10 cellular contexts compared by ENCODE assay signal in genomic region chr10:77163670-77164348, GRCh38.
DNase-seq lines count a peak whose midpoint lies in the region; ATAC-seq and TF ChIP-seq lines count a peak whose summit lies in the region.
"Had no signal": no experiment of that assay in that cellular context is flagged by ENCODE, and none has a peak within 500 bp of the region (broad histone marks: within the 10 kb centered on the region; RNA-seq: fewer than 3 reads in every experiment).

No MANE protein-coding gene starts in this region.

- H3K4me1 Mint-ChIP-seq in CD8-positive, alpha-beta memory T cell, result peaks cover 4 to 5% (median 5%) of the 10 kb centered on the region in 3 donors

- no peaks in the 10 kb centered on the region for H3K36me3 ChIP-seq in right atrium auricular region
- H3K36me3 ChIP-seq in lung (ENCODE audit: control insufficient read depth in 2 of 2, insufficient read depth in 2 of 2, low read length in 2 of 2), result no peaks in the 10 kb centered on the region
- H3K36me3 ChIP-seq in CD8-positive, alpha-beta memory T cell (ENCODE audit: insufficient read depth, low read length), result no peaks in the 10 kb centered on the region
- H3K36me3 ChIP-seq: neutrophil had no signal

- no peak overlapping the region for H3K27ac ChIP-seq in right cardiac atrium (ENCODE audit: low read length)
- no peak overlapping the region for H3K27ac ChIP-seq in right atrium auricular region
- peak overlapping the region in 1 of 2 donors; percentile 7 for H3K27ac ChIP-seq in lung (ENCODE audit: low read depth in 1 of 2, low read length in 1 of 2)
- H3K27ac ChIP-seq in CD8-positive, alpha-beta memory T cell (ENCODE audit: low read depth, low read length), result no peak overlapping the region
- H3K27ac ChIP-seq: neutrophil had no signal

- ATAC-seq in right cardiac atrium, result peak; percentile 42 to 75
- peak; percentile 35 for ATAC-seq in lung (ENCODE audit: insufficient read depth, low FRiP score)
- ATAC-seq in HG03097 (IDR thresholded peaks at IDR 0.05; ENCODE audit: low FRiP score, unreplicated experiment), result no peak

- no peaks in the 10 kb centered on the region for H3K36me3 Mint-ChIP-seq in CD8-positive, alpha-beta memory T cell
- H3K36me3 Mint-ChIP-seq: activated naive CD4-positive, alpha-beta T cell treated with anti-CD3 and anti-CD28 coated beads, Interleukin-2, amount 50 U/mL, for 24 hours had no signal

- intact Hi-C loops in right cardiac atrium (cut with DNase I), result no loop called here

- no peaks in the 10 kb centered on the region for H3K9me3 Mint-ChIP-seq in CD8-positive, alpha-beta memory T cell
- H3K9me3 Mint-ChIP-seq: activated naive CD4-positive, alpha-beta T cell treated with anti-CD3 and anti-CD28 coated beads, Interleukin-2, amount 50 U/mL, for 24 hours had no signal

- H3K27me3 Mint-ChIP-seq in CD8-positive, alpha-beta memory T cell, result peaks cover 8 to 49% of the 10 kb centered on the region in 2 donors

- TF ChIP-seq CTCF in right atrium auricular region (IDR thresholded peaks at IDR 0.05) (no peak), astrocyte of the spinal cord (IDR thresholded peaks at IDR 0.05; ENCODE audit: low read depth, low read length) (no peak), lung (IDR thresholded peaks at IDR 0.05; ENCODE audit: control extremely low read depth, extremely low read depth) (no peak)

- DNase-seq in right cardiac atrium (no peak), right atrium auricular region (ENCODE audit: low spot score) (no peak), astrocyte of the spinal cord (ENCODE audit: low read depth, low spot score) (peak; percentile 95), lung (ENCODE audit: low spot score) (no peak), HuH-7 (ENCODE audit: low spot score) (no peak)
- no peak for DNase-seq in stimulated activated naive CD4-positive, alpha-beta T cell (lab: John Stamatoyannopoulos, UW)
- no peak for DNase-seq in CD8-positive, alpha-beta memory T cell

- H3K4me1 ChIP-seq in right cardiac atrium (ENCODE audit: control insufficient read depth, insufficient read depth, low read length) (no peaks in the 10 kb centered on the region), right atrium auricular region (no peaks in the 10 kb centered on the region), lung (ENCODE audit: control insufficient read depth in 2 of 2, insufficient read depth in 2 of 2, low read length in 2 of 2) (no peaks in the 10 kb centered on the region)
- H3K4me1 ChIP-seq in CD8-positive, alpha-beta memory T cell (ENCODE audit: insufficient read depth, low read length), result no peaks in the 10 kb centered on the region

- H3K4me3 ChIP-seq in right cardiac atrium (ENCODE audit: low read length) (no peak overlapping the region), right atrium auricular region (no peak overlapping the region), astrocyte of the spinal cord (ENCODE audit: low read depth, low read length) (no peak overlapping the region), lung (no peak overlapping the region)
- H3K4me3 ChIP-seq in CD8-positive, alpha-beta memory T cell (ENCODE audit: low read length), result no peak overlapping the region

- H3K27me3 ChIP-seq in right cardiac atrium (ENCODE audit: control insufficient read depth, insufficient read depth) (no peaks in the 10 kb centered on the region), right atrium auricular region (no peaks in the 10 kb centered on the region), lung (ENCODE audit: control insufficient read depth, insufficient read depth) (no peaks in the 10 kb centered on the region)
- H3K27me3 ChIP-seq in CD8-positive, alpha-beta memory T cell (ENCODE audit: insufficient read depth, low read length, poor library complexity, severe bottlenecking), result peaks cover 6% of the 10 kb centered on the region
- H3K27me3 ChIP-seq: neutrophil had no signal

- POLR2A ChIA-PET in CD8-positive, alpha-beta memory T cell (lab: Charles Lee), result no interaction called here

- CTCF ChIA-PET in CD8-positive, alpha-beta memory T cell (lab: Charles Lee), result no interaction called here

- 38% methylated on average over 4 of the region's 4 CpGs for WGBS in right cardiac atrium
- WGBS in lung, 2 donors, result 52 to 67% methylated on average over 4 of the region's 4 CpGs

- in situ Hi-C loops in astrocyte of the spinal cord (cut with HindIII; ENCODE audit: low sequenced_read_pairs), result no loop called here

- H3K9me3 ChIP-seq in right cardiac atrium (ENCODE audit: control insufficient read depth, low read length), result no peaks in the 10 kb centered on the region
- no peaks in the 10 kb centered on the region for H3K9me3 ChIP-seq in right atrium auricular region
- H3K9me3 ChIP-seq in lung (ENCODE audit: control insufficient read depth in 2 of 2, insufficient read depth in 1 of 2, low read length in 1 of 2), result no peaks in the 10 kb centered on the region
- H3K9me3 ChIP-seq in CD8-positive, alpha-beta memory T cell (ENCODE audit: low read length), result no peaks in the 10 kb centered on the region
- H3K9me3 ChIP-seq: neutrophil had no signal

- H3K27ac Mint-ChIP-seq in CD8-positive, alpha-beta memory T cell, result no peak overlapping the region
- H3K27ac Mint-ChIP-seq: activated naive CD4-positive, alpha-beta T cell treated with anti-CD3 and anti-CD28 coated beads, Interleukin-2, amount 50 U/mL, for 24 hours had no signal

- no peak overlapping the region for H3K4me3 Mint-ChIP-seq in CD8-positive, alpha-beta memory T cell
- H3K4me3 Mint-ChIP-seq: activated naive CD4-positive, alpha-beta T cell treated with anti-CD3 and anti-CD28 coated beads, Interleukin-2, amount 50 U/mL, for 24 hours had no signal
